1 cellular context compared by ENCODE assay signal in genomic region chr15:63978511-63979226, GRCh38.
TF ChIP-seq lines count a peak whose summit lies in the region.

No MANE protein-coding gene starts in this region.

TF ChIP-seq in IMR-90, 13 proteins besides CTCF, POLR2A, EP300 and RAD21:
- TF ChIP-seq MXI1 (IDR thresholded peaks at IDR 0.05; ENCODE audit: borderline replicate concordance, low read depth, low read length): no peak
- TF ChIP-seq MAFK (IDR thresholded peaks at IDR 0.05; ENCODE audit: low read depth, low read length): no peak
- TF ChIP-seq, protein P1, sequence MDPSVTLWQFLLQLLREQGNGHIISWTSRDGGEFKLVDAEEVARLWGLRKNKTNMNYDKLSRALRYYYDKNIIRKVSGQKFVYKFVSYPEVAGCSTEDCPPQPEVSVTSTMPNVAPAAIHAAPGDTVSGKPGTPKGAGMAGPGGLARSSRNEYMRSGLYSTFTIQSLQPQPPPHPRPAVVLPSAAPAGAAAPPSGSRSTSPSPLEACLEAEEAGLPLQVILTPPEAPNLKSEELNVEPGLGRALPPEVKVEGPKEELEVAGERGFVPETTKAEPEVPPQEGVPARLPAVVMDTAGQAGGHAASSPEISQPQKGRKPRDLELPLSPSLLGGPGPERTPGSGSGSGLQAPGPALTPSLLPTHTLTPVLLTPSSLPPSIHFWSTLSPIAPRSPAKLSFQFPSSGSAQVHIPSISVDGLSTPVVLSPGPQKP (IDR thresholded peaks at IDR 0.05; ENCODE audit: borderline replicate concordance, low read depth, low read length): no peak
- TF ChIP-seq CHD1 (IDR thresholded peaks at IDR 0.05; ENCODE audit: low read depth, low read length): no peak
- no peak for TF ChIP-seq RCOR1 (IDR thresholded peaks at IDR 0.05; ENCODE audit: insufficient replicate concordance, low read length)
- no peak for TF ChIP-seq USF2 (IDR thresholded peaks at IDR 0.05; ENCODE audit: low read depth, low read length)
- TF ChIP-seq NFE2L2 (IDR thresholded peaks at IDR 0.05; ENCODE audit: low read depth, low read length): no peak
- TF ChIP-seq BHLHE40 (IDR thresholded peaks at IDR 0.05; ENCODE audit: low read depth, low read length): no peak
- TF ChIP-seq MAZ (IDR thresholded peaks at IDR 0.05; ENCODE audit: borderline replicate concordance, low read depth, low read length): no peak
- no peak for TF ChIP-seq RFX5 (IDR thresholded peaks at IDR 0.05; ENCODE audit: low read depth, low read length)
- no peak for TF ChIP-seq CEBPB (IDR thresholded peaks at IDR 0.05; ENCODE audit: low read depth, low read length)
- TF ChIP-seq SMC3 (IDR thresholded peaks at IDR 0.05; ENCODE audit: low read depth, low read length): no peak
- no peak for TF ChIP-seq FOS (IDR thresholded peaks at IDR 0.05; ENCODE audit: low read depth, low read length)
